Comparison of ENCODE assay signal across 32 cellular contexts in the genomic region with DNA sequence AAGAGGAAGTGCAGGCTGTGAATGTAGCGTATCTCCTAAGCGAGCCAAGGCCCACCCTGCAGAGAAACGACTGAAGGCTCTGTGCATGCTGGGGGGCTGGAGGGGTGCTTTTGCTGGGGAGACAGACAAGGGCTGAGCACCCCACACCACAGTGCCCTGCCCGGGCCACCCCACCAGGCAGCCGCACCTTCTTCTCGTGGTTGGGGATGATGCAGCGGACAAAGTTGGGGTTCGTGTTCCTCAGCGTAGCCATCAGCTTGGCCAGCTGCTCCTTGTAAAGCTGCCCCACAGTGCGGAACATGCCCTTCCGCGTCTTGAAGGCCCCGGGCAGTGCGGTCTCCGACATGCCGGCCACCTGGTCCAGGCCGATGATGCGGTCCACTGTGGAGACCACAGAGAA. TPM values are rescaled to one million over a fixed set of nuclear protein-coding genes. Genes with fewer than 3 reads are reported as not detected.
DNase-seq lines count a peak whose midpoint lies in the region; ATAC-seq and TF ChIP-seq lines count a peak whose summit lies in the region.
"Had no signal": no experiment of that assay in that cellular context is flagged by ENCODE, and none has a peak within 500 bp of the region (broad histone marks: within the 10 kb centered on the region; RNA-seq: fewer than 3 reads in every experiment).

No MANE protein-coding gene starts in this region.

- H2AFZ ChIP-seq in DND-41 (ENCODE audit: low read depth, low read length): no peak overlapping the region

- DNase-seq in DND-41 (no peak), activated B cell treated with CpG ODN at 0.5 μM for 24 hours (no peak), memory B cell (ENCODE audit: low spot score in 2 of 2) (no peak), hepatic stellate cell (ENCODE audit: low spot score) (no peak), NCI-H2029 treated with DMSO at 0.1 percent for 48 hours (lab: John Stamatoyannopoulos, UW) (no peak)
- DNase-seq in stimulated activated naive B cell treated with anti-CD40 and anti-IgM and Interleukin-4, amounts not matched to agents 10 μg/mL and 1 μg/mL and 100 μg/mL, for 72 hours: no peak
- DNase-seq in T-helper 2 cell treated with Interferon-gamma antibody and Interleukin-4, amounts not matched to agents 5 μg/mL and 100 μg/mL, for 36 hours (ENCODE audit: low spot score): no peak
- no peak for DNase-seq in naive thymus-derived CD4-positive, alpha-beta T cell
- DNase-seq: activated CD4-positive, alpha-beta T cell treated with anti-CD3 and anti-CD28 coated beads for 4 hours; activated CD8-positive, alpha-beta T cell treated with anti-CD3 and anti-CD28 coated beads, Interleukin-2, amount 10 ng/mL, durations not matched to agents 7 days and 5 days; anterior cingulate cortex; cortex of kidney; DMS79 treated with DMSO at 0.1 percent for 48 hours; effector memory CD8-positive, alpha-beta T cell; erythroblast; GF-D8; head of caudate nucleus; kidney; NCI-H146; NCI-H2107; NCI-H748 treated with DMSO at 0.1 percent for 48 hours; ovary; Peyer's patch; SIG-M5; stimulated activated CD4-positive, alpha-beta T cell treated with anti-CD3 and anti-CD28 coated beads, Interleukin-1b, Interleukin-23, amount 100 ng/mL, for 48 hours; stimulated activated CD8-positive, alpha-beta memory T cell treated with anti-CD3 and anti-CD28 coated beads, Interleukin-4, amount 100 ng/mL, for 48 hours had no signal

- ATAC-seq in DND-41 (ENCODE audit: insufficient read depth, low read depth) (no peak), activated B cell treated with CpG ODN at 0.5 μM for 24 hours (ENCODE audit: low read depth) (no peak), memory B cell (ENCODE audit: low read depth) (no peak)
- no peak for ATAC-seq in stimulated activated naive B cell treated with anti-CD40 and anti-IgM and Interleukin-4, amounts not matched to agents 10 μg/mL and 1 μg/mL and 100 μg/mL, for 72 hours (replicated peaks)
- ATAC-seq in naive thymus-derived CD4-positive, alpha-beta T cell: no peak
- ATAC-seq: activated CD8-positive, alpha-beta T cell treated with anti-CD3 and anti-CD28 coated beads, Interleukin-2, amount 10 ng/mL, durations not matched to agents 7 days and 5 days; activated naive CD4-positive, alpha-beta T cell treated with anti-CD3 and anti-CD28 coated beads, Interleukin-2, amount 50 U/mL, for 72 hours; effector memory CD8-positive, alpha-beta T cell; HCT116; mucosa of descending colon had no signal

- H3K4me1 Mint-ChIP-seq in activated B cell treated with CpG ODN at 0.5 μM for 24 hours: peaks cover 7% of the 10 kb centered on the region
- H3K4me1 Mint-ChIP-seq in memory B cell: peaks cover 9% of the 10 kb centered on the region
- peaks cover 9 to 16% of the 10 kb centered on the region in 2 donors for H3K4me1 Mint-ChIP-seq in stimulated activated naive B cell treated with anti-CD40 and anti-IgM and Interleukin-4, amounts not matched to agents 10 μg/mL and 1 μg/mL and 100 μg/mL, for 72 hours
- H3K4me1 Mint-ChIP-seq in T-helper 2 cell treated with Interferon-gamma antibody and Interleukin-4, amounts not matched to agents 5 μg/mL and 100 μg/mL, for 36 hours (ENCODE audit: low read depth): no peaks in the 10 kb centered on the region
- peaks cover 6 to 16% (median 8%) of the 10 kb centered on the region in 7 donors for H3K4me1 Mint-ChIP-seq in naive thymus-derived CD4-positive, alpha-beta T cell
- H3K4me1 Mint-ChIP-seq: nephron had no signal

- H3K27ac ChIP-seq in DND-41 (ENCODE audit: low read length): peak overlapping the region; percentile 28
- no peak overlapping the region for H3K27ac ChIP-seq in naive thymus-derived CD4-positive, alpha-beta T cell (ENCODE audit: low read depth, low read length)
- H3K27ac ChIP-seq: C4-2B, cardiac muscle cell, ovary had no signal

- H3K4me3 Mint-ChIP-seq in activated B cell treated with CpG ODN at 0.5 μM for 24 hours (no peak overlapping the region), memory B cell (no peak overlapping the region)
- peak overlapping the region in 1 of 2 donors; percentile 17 for H3K4me3 Mint-ChIP-seq in stimulated activated naive B cell treated with anti-CD40 and anti-IgM and Interleukin-4, amounts not matched to agents 10 μg/mL and 1 μg/mL and 100 μg/mL, for 72 hours
- no peak overlapping the region for H3K4me3 Mint-ChIP-seq in T-helper 2 cell treated with Interferon-gamma antibody and Interleukin-4, amounts not matched to agents 5 μg/mL and 100 μg/mL, for 36 hours
- no peak overlapping the region for H3K4me3 Mint-ChIP-seq in naive thymus-derived CD4-positive, alpha-beta T cell
- H3K4me3 Mint-ChIP-seq: activated CD8-positive, alpha-beta T cell treated with anti-CD3 and anti-CD28 coated beads, Interleukin-2, amount 10 ng/mL, durations not matched to agents 7 days and 5 days; nephron had no signal

- H3K4me1 ChIP-seq in DND-41 (ENCODE audit: insufficient read depth, low read length): no peaks in the 10 kb centered on the region
- H3K4me1 ChIP-seq in naive thymus-derived CD4-positive, alpha-beta T cell (ENCODE audit: control insufficient read depth in 2 of 2, insufficient read depth in 2 of 2, low read length in 2 of 2): peaks cover 0 to 3% of the 10 kb centered on the region in 2 donors

- H3K79me2 ChIP-seq in DND-41 (ENCODE audit: insufficient read depth, low read length): no peaks in the 10 kb centered on the region

- H3K36me3 Mint-ChIP-seq in activated B cell treated with CpG ODN at 0.5 μM for 24 hours (ENCODE audit: low read depth): peaks cover 91% of the 10 kb centered on the region
- peaks cover 38% of the 10 kb centered on the region for H3K36me3 Mint-ChIP-seq in memory B cell
- H3K36me3 Mint-ChIP-seq in stimulated activated naive B cell treated with anti-CD40 and anti-IgM and Interleukin-4, amounts not matched to agents 10 μg/mL and 1 μg/mL and 100 μg/mL, for 72 hours: peaks cover 33 to 65% of the 10 kb centered on the region in 2 donors
- peaks cover 76% of the 10 kb centered on the region for H3K36me3 Mint-ChIP-seq in T-helper 2 cell treated with Interferon-gamma antibody and Interleukin-4, amounts not matched to agents 5 μg/mL and 100 μg/mL, for 36 hours (ENCODE audit: low read depth)
- peaks cover 7 to 56% (median 22%) of the 10 kb centered on the region in 5 donors for H3K36me3 Mint-ChIP-seq in naive thymus-derived CD4-positive, alpha-beta T cell

- H3K4me3 ChIP-seq in DND-41 (ENCODE audit: low read depth in 1 of 2, low read length in 2 of 2): no peak overlapping the region
- no peak overlapping the region for H3K4me3 ChIP-seq in naive thymus-derived CD4-positive, alpha-beta T cell (ENCODE audit: low read length)
- H3K4me3 ChIP-seq: cardiac muscle cell, mucosa of descending colon, ovary, Peyer's patch had no signal

- TF ChIP-seq CTCF in DND-41 (IDR thresholded peaks at IDR 0.05; ENCODE audit: borderline replicate concordance, extremely low read depth, low read length, poor library complexity, severe bottlenecking): no peak
- no peak for TF ChIP-seq CTCF in activated B cell treated with CpG ODN at 0.5 μM for 24 hours (IDR thresholded peaks at IDR 0.05)

- H3K27me3 ChIP-seq in DND-41 (ENCODE audit: insufficient read depth, low read length, poor library complexity): no peaks in the 10 kb centered on the region
- no peaks in the 10 kb centered on the region for H3K27me3 ChIP-seq in naive thymus-derived CD4-positive, alpha-beta T cell (ENCODE audit: control insufficient read depth in 2 of 2, insufficient read depth in 2 of 2, low read length in 2 of 2)
- H3K27me3 ChIP-seq: cardiac muscle cell, ovary, Peyer's patch had no signal

- H3K27ac Mint-ChIP-seq in activated B cell treated with CpG ODN at 0.5 μM for 24 hours (peak overlapping the region; percentile 12), memory B cell (peak overlapping the region; percentile 77)
- H3K27ac Mint-ChIP-seq in stimulated activated naive B cell treated with anti-CD40 and anti-IgM and Interleukin-4, amounts not matched to agents 10 μg/mL and 1 μg/mL and 100 μg/mL, for 72 hours: peak overlapping the region; percentile 83
- no peak overlapping the region for H3K27ac Mint-ChIP-seq in T-helper 2 cell treated with Interferon-gamma antibody and Interleukin-4, amounts not matched to agents 5 μg/mL and 100 μg/mL, for 36 hours
- peak overlapping the region in 1 of 9 donors; percentile 51 for H3K27ac Mint-ChIP-seq in naive thymus-derived CD4-positive, alpha-beta T cell
- H3K27ac Mint-ChIP-seq: nephron had no signal

- no peaks in the 10 kb centered on the region for H3K9me3 Mint-ChIP-seq in activated B cell treated with CpG ODN at 0.5 μM for 24 hours
- no peaks in the 10 kb centered on the region for H3K9me3 Mint-ChIP-seq in memory B cell
- H3K9me3 Mint-ChIP-seq in stimulated activated naive B cell treated with anti-CD40 and anti-IgM and Interleukin-4, amounts not matched to agents 10 μg/mL and 1 μg/mL and 100 μg/mL, for 72 hours: no peaks in the 10 kb centered on the region
- no peaks in the 10 kb centered on the region for H3K9me3 Mint-ChIP-seq in T-helper 2 cell treated with Interferon-gamma antibody and Interleukin-4, amounts not matched to agents 5 μg/mL and 100 μg/mL, for 36 hours
- peaks cover 0 to 2% (median 0%) of the 10 kb centered on the region in 11 donors for H3K9me3 Mint-ChIP-seq in naive thymus-derived CD4-positive, alpha-beta T cell
- H3K9me3 Mint-ChIP-seq: activated naive CD4-positive, alpha-beta T cell treated with anti-CD3 and anti-CD28 coated beads, Interleukin-2, amount 50 U/mL, for 72 hours; effector memory CD8-positive, alpha-beta T cell; nephron had no signal

- peaks cover 2% of the 10 kb centered on the region for H4K20me1 ChIP-seq in DND-41 (ENCODE audit: insufficient read depth, low read length)

- H3K27me3 Mint-ChIP-seq in activated B cell treated with CpG ODN at 0.5 μM for 24 hours: no peaks in the 10 kb centered on the region
- no peaks in the 10 kb centered on the region for H3K27me3 Mint-ChIP-seq in memory B cell
- no peaks in the 10 kb centered on the region for H3K27me3 Mint-ChIP-seq in stimulated activated naive B cell treated with anti-CD40 and anti-IgM and Interleukin-4, amounts not matched to agents 10 μg/mL and 1 μg/mL and 100 μg/mL, for 72 hours
- H3K27me3 Mint-ChIP-seq in T-helper 2 cell treated with Interferon-gamma antibody and Interleukin-4, amounts not matched to agents 5 μg/mL and 100 μg/mL, for 36 hours (ENCODE audit: low read depth): no peaks in the 10 kb centered on the region
- H3K27me3 Mint-ChIP-seq in naive thymus-derived CD4-positive, alpha-beta T cell: no peaks in the 10 kb centered on the region
- H3K27me3 Mint-ChIP-seq: effector memory CD8-positive, alpha-beta T cell had no signal

- POLR2A ChIA-PET in activated B cell treated with CpG ODN at 0.5 μM for 24 hours (lab: Charles Lee): interaction anchor here (1.0 kb wide), 1 partner anchor 26 kb away, joined by 3 read pairs; no protein-coding TSS in a partner anchor
- POLR2A ChIA-PET in naive thymus-derived CD4-positive, alpha-beta T cell (lab: Charles Lee): interaction anchor here (0.6 to 1.6 kb wide), 3 partner anchors 8 to 272 kb away, joined by 4 to 5 read pairs (median 5); no protein-coding TSS in a partner anchor

- H3K9me3 ChIP-seq in DND-41 (ENCODE audit: insufficient read depth, low read length, severe bottlenecking): no peaks in the 10 kb centered on the region
- H3K9me3 ChIP-seq in naive thymus-derived CD4-positive, alpha-beta T cell (ENCODE audit: control insufficient read depth in 2 of 3, low read length in 3 of 3): no peaks in the 10 kb centered on the region
- H3K9me3 ChIP-seq: mucosa of descending colon, ovary, Peyer's patch had no signal

- no peak overlapping the region for H3K9ac ChIP-seq in DND-41 (ENCODE audit: low read depth, low read length)

- H3K4me2 ChIP-seq in DND-41 (ENCODE audit: insufficient read depth, low read length): no peak overlapping the region

- CTCF ChIA-PET in activated B cell treated with CpG ODN at 0.5 μM for 24 hours (lab: Charles Lee): interaction anchor here (10.0 kb wide), 1 partner anchor 164 kb away, joined by 144 read pairs; no protein-coding TSS in a partner anchor
- CTCF ChIA-PET in naive thymus-derived CD4-positive, alpha-beta T cell (lab: Charles Lee): no interaction called here

- H3K36me3 ChIP-seq in DND-41 (ENCODE audit: insufficient read depth, low read length): peaks cover 94% of the 10 kb centered on the region
- peaks cover 49 to 100% (median 53%) of the 10 kb centered on the region in 3 experiments for H3K36me3 ChIP-seq in naive thymus-derived CD4-positive, alpha-beta T cell (ENCODE audit: control insufficient read depth in 2 of 3, insufficient read depth in 3 of 3, low read length in 3 of 3)
- H3K36me3 ChIP-seq: ovary had no signal

- intact Hi-C loops in activated B cell treated with CpG ODN at 0.5 μM for 24 hours (cut with micrococcal nuclease): no loop called here
- intact Hi-C loops in naive thymus-derived CD4-positive, alpha-beta T cell (cut with micrococcal nuclease): no loop called here

RNA-seq across cellular contexts. Expression of gene APOL1, which starts 53.3 kb away (rescaled TPM):
- total RNA-seq in activated B cell treated with CpG ODN at 0.5 μM for 24 hours: 10.4 and 10.7 TPM in 2 replicates
- 10 to 100 TPM in 4 of 5 experiments, 1 to 10 TPM in 1; 8.6 to 91.1 (median 18.4) TPM for total RNA-seq in naive thymus-derived CD4-positive, alpha-beta T cell
- 10 to 100 TPM in 1 of 2 donors, 1 to 10 TPM in 1; 6.2 to 14.9 TPM for polyA plus RNA-seq in naive thymus-derived CD4-positive, alpha-beta T cell
- total RNA-seq: cardiac muscle cell had no signal
